9 cellular contexts compared by ENCODE assay signal in the genomic region with DNA sequence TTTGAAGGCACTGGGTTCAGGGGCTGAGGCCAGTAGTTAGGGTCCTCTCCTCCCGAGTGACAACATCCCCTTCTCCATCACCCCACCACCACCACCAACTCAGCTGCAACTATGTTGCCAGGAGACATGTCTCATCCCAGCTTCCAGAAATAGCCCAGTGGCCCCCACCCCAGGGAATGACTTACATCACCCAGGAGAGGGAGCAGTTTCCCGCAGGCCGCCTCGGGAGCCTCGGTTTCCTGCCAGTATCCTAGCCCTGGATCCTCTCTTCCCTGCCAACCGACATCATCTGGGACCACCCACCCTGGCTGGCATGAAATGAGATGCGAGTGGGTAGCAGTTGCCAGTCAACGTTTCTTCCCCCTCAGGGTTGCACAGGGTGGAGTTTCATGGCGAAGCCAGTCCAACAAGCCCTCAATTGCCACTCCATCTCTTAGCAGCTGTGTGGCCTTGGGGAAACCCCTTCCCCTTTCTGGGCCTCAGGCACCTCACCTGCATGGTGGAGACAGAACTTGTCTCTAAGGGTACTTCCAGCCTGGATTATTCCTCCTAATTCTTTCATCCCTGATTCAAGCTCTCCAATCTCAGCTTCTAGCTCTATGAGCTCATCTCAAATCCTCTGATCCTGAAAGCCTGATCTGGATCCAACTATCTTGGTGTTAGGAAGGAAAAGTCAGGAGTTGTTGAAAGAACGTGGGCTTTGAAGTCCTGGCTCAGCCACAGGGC. TPM values are rescaled to one million over a fixed set of nuclear protein-coding genes. Genes with fewer than 3 reads are reported as not detected.
A peak's percentile ranks its signal among the peaks of the same experiment; 100 is the strongest.
DNase-seq lines count a peak whose midpoint lies in the region; ATAC-seq, FAIRE-seq and TF ChIP-seq lines count a peak whose summit lies in the region.
"Had no signal": no experiment of that assay in that cellular context is flagged by ENCODE, and none has a peak within 500 bp of the region (broad histone marks: within the 10 kb centered on the region; RNA-seq: fewer than 3 reads in every experiment).

No MANE protein-coding gene starts in this region.

- H3K27ac Mint-ChIP-seq in T-cell (peak overlapping the region; percentile 70 to 100), nephron progenitor cell (peak overlapping the region; percentile 96)

- no peak for FAIRE-seq in H54 (lab: Jason Lieb, UNC)
- FAIRE-seq: endometrium had no signal

- no peak for ATAC-seq in T-cell (replicated peaks in 1 of 4)
- ATAC-seq in GM21619 (IDR thresholded peaks at IDR 0.05; ENCODE audit: unreplicated experiment) = no peak

- in situ Hi-C loops in ACHN (cut with HindIII; ENCODE audit: low pct_ligation_motif_present, low pct_unique_long_range_greater_than_20kb, low sequenced_read_pairs) = no loop called here

- H3K36me3 Mint-ChIP-seq in T-cell (no peaks in the 10 kb centered on the region), nephron progenitor cell (ENCODE audit: low read depth) (no peaks in the 10 kb centered on the region)

- TF ChIP-seq CTCF in nephron progenitor cell (IDR thresholded peaks at IDR 0.05) = no peak

- no peak overlapping the region for H3K4me3 Mint-ChIP-seq in T-cell
- no peak overlapping the region for H3K4me3 Mint-ChIP-seq in nephron progenitor cell

- peak; percentile 64 for DNase-seq in ACHN
- peak; percentile 87 for DNase-seq in H54 (ENCODE audit: insufficient read length, low spot score)
- DNase-seq in T-cell = peak in 1 of 34 experiments; percentile 6
- peak; percentile 77 for DNase-seq in fibroblast of gingiva (ENCODE audit: low read depth)
- peak; percentile 47 for DNase-seq in nephron progenitor cell
- no peak for DNase-seq in stimulated activated CD4-positive, alpha-beta T cell treated with anti-CD3 and anti-CD28 coated beads, Interleukin-2, amount 100 ng/mL, for 48 hours
- DNase-seq in stimulated activated CD4-positive, alpha-beta T cell treated with anti-CD3 and anti-CD28 coated beads, Interleukin-4, amount 100 ng/mL, for 4 hours = no peak

- CTCF ChIA-PET in T-cell (lab: Charles Lee) = interaction anchor here (0.5 to 1.9 kb wide), 4 partner anchors 33 to 64 kb away, joined by 3 to 6 read pairs (median 4); no protein-coding TSS in a partner anchor

- TF ChIP-seq POLR2A in H54 (IDR thresholded peaks at IDR 0.05; ENCODE audit: low read depth, low read length) = no peak

- POLR2A ChIA-PET in T-cell (lab: Charles Lee) = interaction anchor here in 1 of 2 donors (0.7 kb wide), 1 partner anchor 25 kb away, joined by 3 read pairs; no protein-coding TSS in a partner anchor

- H3K27me3 Mint-ChIP-seq in T-cell (no peaks in the 10 kb centered on the region), nephron progenitor cell (ENCODE audit: low read depth, poor library complexity) (peaks cover 7% of the 10 kb centered on the region)

- H3K4me1 Mint-ChIP-seq in T-cell = peaks cover 42 to 46% (median 42%) of the 10 kb centered on the region in 3 donors
- peaks cover 54% of the 10 kb centered on the region for H3K4me1 Mint-ChIP-seq in nephron progenitor cell

- H3K9me3 Mint-ChIP-seq in T-cell (no peaks in the 10 kb centered on the region), nephron progenitor cell (no peaks in the 10 kb centered on the region)

RNA-seq across cellular contexts. Expression of gene GSK3A, which starts 3.9 kb away (rescaled TPM):
- 10 to 100 TPM; 21.4 to 45.8 (median 38.1) TPM for total RNA-seq in T-cell

RNA-seq across cellular contexts. Expression of gene ERF, which starts 8.6 kb away (rescaled TPM):
- 10 to 100 TPM; 35.9 to 97.3 (median 44.6) TPM for total RNA-seq in T-cell

RNA-seq across cellular contexts. Expression of gene CIC, which starts 22.7 kb away (rescaled TPM):
- total RNA-seq in T-cell = 100 to 1,000 TPM in 4 of 5 donors, 10 to 100 TPM in 1; 93.9 to 110 (median 104) TPM

RNA-seq across cellular contexts. Expression of gene ZNF526, which starts 26.2 kb away (rescaled TPM):
- total RNA-seq in T-cell = 10 to 100 TPM in 3 of 5 donors, 1 to 10 TPM in 2; 8.0 to 25.1 (median 23.1) TPM

RNA-seq across cellular contexts. Expression of gene DEDD2, which starts 28.8 kb away (rescaled TPM):
- total RNA-seq in T-cell = 10 to 100 TPM; 67.6 to 82.8 (median 71.0) TPM

Comparison
In these comparisons a context has a peak if more than half of its experiments do, and no peak if none do; other contexts are left out.
1. DNase-seq: peak in ACHN (single experiment), H54 (single experiment), fibroblast of gingiva (single experiment) and nephron progenitor cell (single experiment); none in stimulated activated CD4-positive, alpha-beta T cell treated with anti-CD3 and anti-CD28 coated beads, Interleukin-2, amount 100 ng/mL, for 48 hours (0 of 2) and stimulated activated CD4-positive, alpha-beta T cell treated with anti-CD3 and anti-CD28 coated beads, Interleukin-4, amount 100 ng/mL, for 4 hours (0 of 2).